Comparison of ENCODE assay signal across 9 cellular contexts in genomic region chr7:13850185-13850752, GRCh38.
DNase-seq lines count a peak whose midpoint lies in the region; ATAC-seq and TF ChIP-seq lines count a peak whose summit lies in the region.
"Had no signal": no experiment of that assay in that cellular context is flagged by ENCODE, and none has a peak within 500 bp of the region (broad histone marks: within the 10 kb centered on the region; RNA-seq: fewer than 3 reads in every experiment).

No MANE protein-coding gene starts in this region.

- H4K20me1 ChIP-seq in DND-41 (ENCODE audit: insufficient read depth, low read length) (no peaks in the 10 kb centered on the region), KMS-11 (ENCODE audit: insufficient read depth) (no peaks in the 10 kb centered on the region)

- peak overlapping the region in 2 of 9 donors; percentile 12 to 17 for H3K27ac Mint-ChIP-seq in naive thymus-derived CD4-positive, alpha-beta T cell
- H3K27ac Mint-ChIP-seq: activated naive CD4-positive, alpha-beta T cell treated with anti-CD3 and anti-CD28 coated beads, Interleukin-2, amount 50 U/mL, for 24 hours had no signal

- 47 to 51% methylated on average over 2 of the region's 2 CpGs for WGBS in body of pancreas, 2 donors

- H3K4me1 ChIP-seq in DND-41 (ENCODE audit: insufficient read depth, low read length) (peaks cover 20% of the 10 kb centered on the region), KMS-11 (ENCODE audit: low read depth, poor library complexity, severe bottlenecking) (peaks cover 17% of the 10 kb centered on the region), body of pancreas (no peaks in the 10 kb centered on the region)
- H3K4me1 ChIP-seq in naive thymus-derived CD4-positive, alpha-beta T cell (ENCODE audit: control insufficient read depth in 2 of 2, insufficient read depth in 2 of 2, low read length in 2 of 2) = peaks cover 0 to 18% of the 10 kb centered on the region in 2 donors

- peak overlapping the region in 1 of 10 donors; percentile 26 for H3K4me3 Mint-ChIP-seq in naive thymus-derived CD4-positive, alpha-beta T cell
- H3K4me3 Mint-ChIP-seq: activated naive CD4-positive, alpha-beta T cell treated with anti-CD3 and anti-CD28 coated beads, Interleukin-2, amount 50 U/mL, for 24 hours had no signal

- H3K27ac ChIP-seq in DND-41 (ENCODE audit: low read length) (peak overlapping the region; percentile 41; the same call in 1 of the 2 replicates), KMS-11 (peak overlapping the region; percentile 45), body of pancreas (no peak overlapping the region)
- no peak overlapping the region for H3K27ac ChIP-seq in naive thymus-derived CD4-positive, alpha-beta T cell (ENCODE audit: low read depth, low read length)

- H3K27me3 ChIP-seq in DND-41 (ENCODE audit: insufficient read depth, low read length, poor library complexity) = no peaks in the 10 kb centered on the region
- no peaks in the 10 kb centered on the region for H3K27me3 ChIP-seq in KMS-11 (ENCODE audit: insufficient read depth, low read depth)
- no peaks in the 10 kb centered on the region for H3K27me3 ChIP-seq in body of pancreas
- no peaks in the 10 kb centered on the region for H3K27me3 ChIP-seq in naive thymus-derived CD4-positive, alpha-beta T cell (ENCODE audit: control insufficient read depth in 2 of 2, insufficient read depth in 2 of 2, low read length in 2 of 2)

- H2AFZ ChIP-seq in DND-41 (ENCODE audit: low read depth, low read length) (no peak overlapping the region), KMS-11 (ENCODE audit: low read depth) (peak overlapping the region; percentile 48; the same call in 1 of the 2 replicates)

- TF ChIP-seq CTCF in DND-41 (IDR thresholded peaks at IDR 0.05; ENCODE audit: borderline replicate concordance, extremely low read depth, low read length, poor library complexity, severe bottlenecking) (no peak), KMS-11 (conservative IDR thresholded peaks at IDR 0.05; ENCODE audit: low read depth, low read length) (no peak), body of pancreas (IDR thresholded peaks at IDR 0.05) (no peak)

- intact Hi-C loops in body of pancreas (cut with DNase I) = no loop called here
- intact Hi-C loops in naive thymus-derived CD4-positive, alpha-beta T cell (cut with micrococcal nuclease) = no loop called here

- H3K4me3 ChIP-seq in DND-41 (ENCODE audit: low read depth in 1 of 2, low read length in 2 of 2) (no peak overlapping the region), KMS-11 (IDR thresholded peaks at IDR 0.05; ENCODE audit: insufficient read depth, low read depth, low read length) (no peak overlapping the region), body of pancreas (no peak overlapping the region)
- H3K4me3 ChIP-seq in naive thymus-derived CD4-positive, alpha-beta T cell (ENCODE audit: low read length) = no peak overlapping the region

- POLR2A ChIA-PET in naive thymus-derived CD4-positive, alpha-beta T cell (lab: Charles Lee) = no interaction called here

- H3K9ac ChIP-seq in DND-41 (ENCODE audit: low read depth, low read length) (no peak overlapping the region), KMS-11 (no peak overlapping the region)

- peak overlapping the region; percentile 8; the same call in 1 of the 2 replicates for H3K4me2 ChIP-seq in DND-41 (ENCODE audit: insufficient read depth, low read length)
- H3K4me2 ChIP-seq in KMS-11 = peak overlapping the region; percentile 41

- H3K9me3 Mint-ChIP-seq in naive thymus-derived CD4-positive, alpha-beta T cell = peaks cover 0 to 4% (median 0%) of the 10 kb centered on the region in 11 donors
- H3K9me3 Mint-ChIP-seq: activated naive CD4-positive, alpha-beta T cell treated with anti-CD3 and anti-CD28 coated beads, Interleukin-2, amount 50 U/mL, for 24 hours had no signal

- DNase-seq in DND-41 (peak; percentile 73), SW 1271 (lab: John Stamatoyannopoulos, UW) (peak; percentile 75 to 94), body of pancreas (peak in 2 of 4 donors; percentile 8 to 27), GM19240 (ENCODE audit: insufficient read length, low spot score) (no peak)
- peak in 1 of 9 donors; percentile 43 for DNase-seq in naive thymus-derived CD4-positive, alpha-beta T cell

- H3K9me3 ChIP-seq in DND-41 (ENCODE audit: insufficient read depth, low read length, severe bottlenecking) (no peaks in the 10 kb centered on the region), body of pancreas (no peaks in the 10 kb centered on the region)
- no peaks in the 10 kb centered on the region for H3K9me3 ChIP-seq in naive thymus-derived CD4-positive, alpha-beta T cell (ENCODE audit: control insufficient read depth in 2 of 3, low read length in 3 of 3)

- H3K4me1 Mint-ChIP-seq in naive thymus-derived CD4-positive, alpha-beta T cell = peaks cover 0 to 16% (median 2%) of the 10 kb centered on the region in 7 donors

- peak; percentile 98 for ATAC-seq in DND-41 (ENCODE audit: insufficient read depth, low read depth)
- ATAC-seq in GM21717 (IDR thresholded peaks at IDR 0.05; ENCODE audit: unreplicated experiment) = peak; percentile 97
- ATAC-seq in body of pancreas = peak; percentile 55
- peak; percentile 91 for ATAC-seq in naive thymus-derived CD4-positive, alpha-beta T cell
- no peak for ATAC-seq in HG02763 (IDR thresholded peaks at IDR 0.05; ENCODE audit: unreplicated experiment)

- TF ChIP-seq POLR2A in body of pancreas (IDR thresholded peaks at IDR 0.05) = no peak

- H3K79me2 ChIP-seq in DND-41 (ENCODE audit: insufficient read depth, low read length) (no peaks in the 10 kb centered on the region), KMS-11 (ENCODE audit: insufficient read depth, low read depth) (no peaks in the 10 kb centered on the region)

- H3K36me3 ChIP-seq in DND-41 (ENCODE audit: insufficient read depth, low read length) (no peaks in the 10 kb centered on the region), KMS-11 (ENCODE audit: insufficient read depth) (no peaks in the 10 kb centered on the region), body of pancreas (replicated peaks in 1 of 2; ENCODE audit: insufficient read depth in 1 of 2, low read depth in 2 of 2) (no peaks in the 10 kb centered on the region)
- no peaks in the 10 kb centered on the region for H3K36me3 ChIP-seq in naive thymus-derived CD4-positive, alpha-beta T cell (ENCODE audit: control insufficient read depth in 2 of 3, insufficient read depth in 3 of 3, low read length in 3 of 3)

- no peaks in the 10 kb centered on the region for H3K27me3 Mint-ChIP-seq in naive thymus-derived CD4-positive, alpha-beta T cell
- H3K27me3 Mint-ChIP-seq: activated naive CD4-positive, alpha-beta T cell treated with anti-CD3 and anti-CD28 coated beads, Interleukin-2, amount 50 U/mL, for 24 hours had no signal

- H3K36me3 Mint-ChIP-seq in naive thymus-derived CD4-positive, alpha-beta T cell = no peaks in the 10 kb centered on the region
- H3K36me3 Mint-ChIP-seq: activated naive CD4-positive, alpha-beta T cell treated with anti-CD3 and anti-CD28 coated beads, Interleukin-2, amount 50 U/mL, for 24 hours had no signal

- CTCF ChIA-PET in naive thymus-derived CD4-positive, alpha-beta T cell (lab: Charles Lee) = no interaction called here

Comparison
In these comparisons a context has a peak if more than half of its experiments do, and no peak if none do; other contexts are left out.
1. H3K27ac ChIP-seq: peak in DND-41 (single experiment) and KMS-11 (single experiment); none in body of pancreas (0 of 4) and naive thymus-derived CD4-positive, alpha-beta T cell (single experiment).